Comparison of ENCODE assay signal across 8 cellular contexts in the genomic region with DNA sequence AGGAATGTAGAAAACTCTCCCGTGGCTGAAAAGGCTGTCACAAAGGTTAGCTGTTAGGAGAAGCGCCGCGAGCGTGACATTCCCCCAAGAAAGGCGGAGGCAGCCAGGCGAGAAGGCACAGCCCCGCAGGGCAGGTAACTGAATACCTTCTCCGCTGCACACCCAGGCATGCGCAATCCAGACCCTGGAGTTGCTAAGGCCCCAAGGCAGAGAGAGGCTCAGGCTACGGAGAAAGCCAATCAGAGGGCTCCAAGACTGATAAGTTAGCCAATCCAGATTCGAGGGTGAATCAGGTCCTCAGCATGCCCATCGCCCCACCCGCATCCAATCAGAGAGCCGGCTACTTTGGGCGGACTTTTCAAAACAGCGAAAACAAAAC. TPM values are rescaled to one million over a fixed set of nuclear protein-coding genes. Genes with fewer than 3 reads are reported as not detected.
DNase-seq lines count a peak whose midpoint lies in the region; ATAC-seq and TF ChIP-seq lines count a peak whose summit lies in the region.

No MANE protein-coding gene starts in this region.

- H3K4me3 ChIP-seq in AG09309 (ENCODE audit: control insufficient read depth, low read depth, low read length), result peak overlapping the region; percentile 94
- peak overlapping the region; percentile 97 for H3K4me3 ChIP-seq in WI38 (ENCODE audit: low read depth, low read length)

- peak; percentile 99 for DNase-seq in AG09309 (ENCODE audit: low read depth)
- peak; percentile 96 for DNase-seq in NCI-H2227 (lab: John Stamatoyannopoulos, UW; ENCODE audit: unreplicated experiment)
- DNase-seq in cerebellum (ENCODE audit: low spot score), result peak; percentile 99
- peak; percentile 100 for DNase-seq in islet precursor cell
- peak; percentile 82 to 91 for DNase-seq in stimulated activated CD4-positive, alpha-beta T cell treated with anti-CD3 and anti-CD28 coated beads, Interleukin-15, amount 100 ng/mL, for 1 hour (ENCODE audit: low read depth in 1 of 2, low spot score in 1 of 2)

- TF ChIP-seq CTCF in AG09309 (IDR thresholded peaks at IDR 0.05; ENCODE audit: control insufficient read depth, insufficient read depth, low read depth, low read length, missing control alignments) (no peak), WI38 (IDR thresholded peaks at IDR 0.05; ENCODE audit: low read depth, low read length) (no peak)

- ATAC-seq in GM18909 (IDR thresholded peaks at IDR 0.05; ENCODE audit: poor library complexity, unreplicated experiment), result peak; percentile 89
- peak; percentile 92 for ATAC-seq in HG03159 (IDR thresholded peaks at IDR 0.05; ENCODE audit: unreplicated experiment)

RNA-seq across cellular contexts. Expression of a gene that starts 0.5 kb away (rescaled TPM):
- 75.6 TPM for total RNA-seq in cerebellum

Comparison
In these comparisons a context has a peak if more than half of its experiments do, and no peak if none do; other contexts are left out.
1. Peak in every context shown above with its lines: DNase-seq, ATAC-seq and H3K4me3 ChIP-seq.